In the genomic region with DNA sequence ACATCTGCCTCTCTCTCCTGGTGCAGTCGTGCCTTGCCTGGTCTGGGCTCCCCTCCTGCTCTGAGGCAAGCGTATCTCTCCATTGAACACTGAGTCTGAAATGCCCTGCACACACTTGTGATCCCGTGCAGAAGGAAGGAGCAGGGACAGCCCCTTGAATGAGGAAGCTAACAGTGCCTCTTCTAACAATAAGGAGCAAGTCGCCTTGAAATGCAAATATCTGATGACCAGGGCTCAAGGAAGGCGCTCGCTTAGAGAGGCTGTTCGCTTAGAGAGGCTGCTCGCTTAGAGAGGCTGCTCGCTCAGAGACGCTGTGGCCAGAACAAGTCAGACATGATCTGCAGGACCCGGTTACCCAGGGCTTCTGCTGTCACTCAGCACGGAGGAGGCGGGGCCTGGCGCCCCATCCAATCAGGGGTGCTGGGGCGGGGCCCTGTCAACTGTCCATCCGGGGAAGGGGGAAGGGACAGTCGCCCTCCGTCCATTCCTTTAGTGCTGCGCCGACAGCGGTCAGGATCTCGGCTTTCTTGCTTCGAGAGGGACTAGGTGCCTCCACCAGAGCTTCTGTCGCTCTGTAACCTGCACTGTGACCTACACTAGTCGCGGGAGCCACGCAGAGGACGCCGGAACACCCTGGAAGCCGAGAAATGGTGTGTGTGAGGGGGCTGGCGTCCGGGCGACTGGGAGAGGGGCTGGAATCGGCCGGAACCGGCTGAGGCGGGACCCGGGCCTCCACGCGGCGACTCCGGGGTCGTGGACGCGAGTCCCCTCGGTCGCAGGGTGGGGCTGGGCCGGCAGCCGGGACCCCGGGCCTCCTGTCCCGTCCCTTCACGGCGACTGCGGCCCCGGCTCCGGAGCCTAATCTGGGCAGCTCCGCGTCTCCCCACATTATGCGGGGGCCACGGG, we compare ENCODE assay signal across 8 cellular contexts. TPM values are rescaled to one million over a fixed set of nuclear protein-coding genes. Genes with fewer than 3 reads are reported as not detected.
A peak's percentile ranks its signal among the peaks of the same experiment; 100 is the strongest.
DNase-seq lines count a peak whose midpoint lies in the region; ATAC-seq, FAIRE-seq and TF ChIP-seq lines count a peak whose summit lies in the region.

Gene ZNF440 (plus strand): TSS at position 473 of the 906 bp plus-strand sequence. CDS start 175 bp downstream, at position 648.

- H3K27me3 ChIP-seq in right atrium auricular region, result no peaks in the 10 kb centered on the region
- no peaks in the 10 kb centered on the region for H3K27me3 ChIP-seq in psoas muscle (ENCODE audit: insufficient read depth in 3 of 3, low read length in 2 of 3)

- H3K4me1 ChIP-seq in right atrium auricular region (peaks cover 0 to 20% of the 10 kb centered on the region in 2 donors), psoas muscle (peaks cover 4% of the 10 kb centered on the region)

- H3K4me3 ChIP-seq in right atrium auricular region (peak within 1 kb of the TSS; percentile 80 to 88), psoas muscle (peak within 1 kb of the TSS; percentile 93)

- H3K36me3 ChIP-seq in right atrium auricular region (no peaks in the 10 kb centered on the region), psoas muscle (ENCODE audit: insufficient read depth in 1 of 2, low read depth in 1 of 2) (peaks cover 0 to 6% of the 10 kb centered on the region in 2 donors)

- intact Hi-C loops in psoas muscle (cut with DNase I), result no loop called here

- peak; percentile 98 for ATAC-seq in HG02588 (IDR thresholded peaks at IDR 0.05; ENCODE audit: unreplicated experiment)
- peak; percentile 100 for ATAC-seq in psoas muscle

- WGBS in psoas muscle, 3 donors, result 0% methylated on average over 54 to 60 of the region's 60 CpGs

- DNase-seq in GM10266 (ENCODE audit: extremely low spot score) (peak; percentile 97), NCI-H1092 treated with DMSO at 0.1 percent for 48 hours (lab: John Stamatoyannopoulos, UW) (peak; percentile 92), T-helper 1 cell (peak; percentile 67 to 87 (median 71)), amygdala (lab: John Stamatoyannopoulos, UW) (peak; percentile 42 to 98 (median 92)), right atrium auricular region (ENCODE audit: low spot score) (peak; percentile 96), psoas muscle (peak; percentile 96 to 98), urothelium cell line (ENCODE audit: low spot score) (peak; percentile 92)

- no peak for FAIRE-seq in urothelium cell line (lab: Jason Lieb, UNC)

- H3K27ac ChIP-seq in right atrium auricular region (peak within 1 kb of the TSS; percentile 87 to 91), psoas muscle (peak within 1 kb of the TSS; percentile 91)

- TF ChIP-seq CTCF in GM10266 (IDR thresholded peaks at IDR 0.05; ENCODE audit: control insufficient read depth, insufficient read depth, low read depth, missing control alignments) (no peak), right atrium auricular region (IDR thresholded peaks at IDR 0.05) (no peak), psoas muscle (IDR thresholded peaks at IDR 0.05) (no peak)

- no peaks in the 10 kb centered on the region for H3K9me3 ChIP-seq in right atrium auricular region
- H3K9me3 ChIP-seq in psoas muscle, result peaks cover 2% of the 10 kb centered on the region

RNA-seq across cellular contexts. Expression of gene ZNF440, which starts in this region (rescaled TPM):
- total RNA-seq in right atrium auricular region (1 to 10 TPM; 3.4 to 4.5 TPM), psoas muscle (1 to 10 TPM; 2.4 to 5.0 (median 4.0) TPM)
- 1 to 10 TPM; 1.1 to 5.0 (median 2.8) TPM for polyA plus RNA-seq in psoas muscle

Comparison
In these comparisons a context has a peak if more than half of its experiments do, and no peak if none do; other contexts are left out.
1. Peak in every context shown above with its lines: DNase-seq, ATAC-seq, H3K4me3 ChIP-seq and H3K27ac ChIP-seq.